ENCODE assay signal across 8 cellular contexts in genomic region chr20:24469116-24470030, GRCh38. TPM values are rescaled to one million over a fixed set of nuclear protein-coding genes. Genes with fewer than 3 reads are reported as not detected.
DNase-seq lines count a peak whose midpoint lies in the region; ATAC-seq lines count a peak whose summit lies in the region.

TSS of gene SYNDIG1 (plus strand) at chr20:24469629. CDS start at chr20:24543098, 73,469 bp downstream.

- H3K4me3 ChIP-seq in GM23248: peak within 1 kb of the TSS; percentile 74
- peak within 1 kb of the TSS; percentile 72 for H3K4me3 ChIP-seq in iPS-11a (ENCODE audit: low read depth, low read length)
- H3K4me3 ChIP-seq in skeletal muscle satellite cell (ENCODE audit: low read length): peak within 1 kb of the TSS; percentile 19

- H3K4me2 ChIP-seq in GM23248 (ENCODE audit: unreplicated experiment) (peak within 1 kb of the TSS; percentile 62), skeletal muscle satellite cell (ENCODE audit: low read length) (peak within 1 kb of the TSS; percentile 29)

- DNase-seq in GM23248 (peak; percentile 55), NCI-H2081 (lab: John Stamatoyannopoulos, UW) (no peak), DMS153 treated with DMSO at 0.1 percent for 48 hours (lab: John Stamatoyannopoulos, UW; ENCODE audit: unreplicated experiment) (no peak)
- DNase-seq in activated naive CD8-positive, alpha-beta T cell treated with anti-CD3 and anti-CD28 coated beads for 36 hours: peak; percentile 3
- DNase-seq in activated CD8-positive, alpha-beta memory T cell treated with anti-CD3 and anti-CD28 coated beads, Interleukin-2, amount 50 U/mL, for 48 hours: no peak

- H3K27ac ChIP-seq in GM23248: no peak within 1 kb of the TSS

- H3K36me3 ChIP-seq in GM23248 (ENCODE audit: low read depth): no peaks in the 10 kb centered on the region
- no peaks in the 10 kb centered on the region for H3K36me3 ChIP-seq in skeletal muscle satellite cell (ENCODE audit: insufficient read depth, low read length)

- no peaks in the 10 kb centered on the region for H3F3A ChIP-seq in GM23248 (ENCODE audit: insufficient read depth)

- peaks cover 8% of the 10 kb centered on the region for H3K4me1 Mint-ChIP-seq in activated naive CD8-positive, alpha-beta T cell treated with anti-CD3 and anti-CD28 coated beads for 36 hours

- peak within 1 kb of the TSS; percentile 50 for H3K9ac ChIP-seq in GM23248
- no peak within 1 kb of the TSS for H3K9ac ChIP-seq in skeletal muscle satellite cell (ENCODE audit: low read depth, low read length)

- H3K4me3 Mint-ChIP-seq in activated naive CD8-positive, alpha-beta T cell treated with anti-CD3 and anti-CD28 coated beads for 36 hours: peak within 1 kb of the TSS; percentile 24

- H3K9me3 Mint-ChIP-seq in activated naive CD8-positive, alpha-beta T cell treated with anti-CD3 and anti-CD28 coated beads for 36 hours: no peaks in the 10 kb centered on the region

- no peaks in the 10 kb centered on the region for H3K36me3 Mint-ChIP-seq in activated naive CD8-positive, alpha-beta T cell treated with anti-CD3 and anti-CD28 coated beads for 36 hours

- in situ Hi-C loops in GM23248 (cut with MboI): no loop called here

- H2AFZ ChIP-seq in GM23248: peak within 1 kb of the TSS; percentile 84

- H3K27me3 ChIP-seq in GM23248 (replicated peaks; ENCODE audit: insufficient read depth): peaks cover 24% of the 10 kb centered on the region; the same call in 1 of the 2 replicates
- peaks cover 77% of the 10 kb centered on the region for H3K27me3 ChIP-seq in skeletal muscle satellite cell (ENCODE audit: control insufficient read depth, insufficient read depth, low read length)

- ATAC-seq in HG03439 (IDR thresholded peaks at IDR 0.05; ENCODE audit: unreplicated experiment): no peak

- no peaks in the 10 kb centered on the region for H3K4me1 ChIP-seq in GM23248 (ENCODE audit: insufficient read depth)
- H3K4me1 ChIP-seq in skeletal muscle satellite cell (ENCODE audit: control insufficient read depth, insufficient read depth, low read length): no peaks in the 10 kb centered on the region

- WGBS in GM23248 (ENCODE audit: low coverage in 1 of 2, low lambda C conversion rate in 2 of 2, missing lambda C conversion rate in 2 of 2), 2 experiments: 2 to 3% methylated on average over 46 to 76 of the region's 110 CpGs

- H3K27me3 Mint-ChIP-seq in activated naive CD8-positive, alpha-beta T cell treated with anti-CD3 and anti-CD28 coated beads for 36 hours: peaks cover 61% of the 10 kb centered on the region

- H3K79me2 ChIP-seq in GM23248 (ENCODE audit: insufficient read depth): no peaks in the 10 kb centered on the region

- no peak within 1 kb of the TSS for H3K27ac Mint-ChIP-seq in activated naive CD8-positive, alpha-beta T cell treated with anti-CD3 and anti-CD28 coated beads for 36 hours

- no peaks in the 10 kb centered on the region for H3K9me2 ChIP-seq in GM23248 (ENCODE audit: insufficient read depth)

- no peaks in the 10 kb centered on the region for H4K20me1 ChIP-seq in GM23248 (ENCODE audit: insufficient read depth)

- H3K9me3 ChIP-seq in GM23248 (ENCODE audit: low read depth) (no peaks in the 10 kb centered on the region), skeletal muscle satellite cell (replicated peaks; ENCODE audit: low read length) (no peaks in the 10 kb centered on the region)

RNA-seq across cellular contexts. Expression of gene SYNDIG1, which starts in this region (rescaled TPM):
- 1.1 and 2.6 TPM in 2 replicates for total RNA-seq in GM23248 (2014; rRNA removed; shearing (Covaris generic))
- polyA plus RNA-seq in GM23248 (2016; fragmentation: Nextera tagmentation; extraction: Ambion mirVana): 0.91 and 1.6 TPM in 2 replicates
- not detected for total RNA-seq in activated naive CD8-positive, alpha-beta T cell treated with anti-CD3 and anti-CD28 coated beads for 36 hours
- total RNA-seq in skeletal muscle satellite cell (2012; rRNA removed): not detected in 2 replicates

Comparison
In these comparisons a context has a peak if more than half of its experiments do, and no peak if none do; other contexts are left out.
1. Peak in DNase-seq in activated naive CD8-positive, alpha-beta T cell treated with anti-CD3 and anti-CD28 coated beads for 36 hours; RNA of the gene not detected or under 1 TPM.
2. H3K4me3 ChIP-seq: peak in every context shown above with its lines; median percentile 74 in GM23248; 72 in iPS-11a; 19 in skeletal muscle satellite cell.